Comparison of ENCODE assay signal across 9 cellular contexts in genomic region chr16:57809843-57810196, GRCh38. TPM values are rescaled to one million over a fixed set of nuclear protein-coding genes. Genes with fewer than 3 reads are reported as not detected.
DNase-seq lines count a peak whose midpoint lies in the region; ATAC-seq and TF ChIP-seq lines count a peak whose summit lies in the region.
"Had no signal": no experiment of that assay in that cellular context is flagged by ENCODE, and none has a peak within 500 bp of the region (broad histone marks: within the 10 kb centered on the region; RNA-seq: fewer than 3 reads in every experiment).

No MANE protein-coding gene starts in this region.

- no peak overlapping the region for H2AFZ ChIP-seq in HCT116 (ENCODE audit: low read depth, low read length, poor library complexity, severe bottlenecking)
- no peak overlapping the region for H2AFZ ChIP-seq in mesenchymal stem cell (ENCODE audit: low read depth, low read length)

- H3K9ac ChIP-seq in HCT116 (ENCODE audit: low read length): peak overlapping the region; percentile 47
- peak overlapping the region; percentile 9 for H3K9ac ChIP-seq in mesenchymal stem cell (ENCODE audit: low read length)

- no peak for TF ChIP-seq POLR2A in HCT116 (IDR thresholded peaks at IDR 0.05; ENCODE audit: borderline replicate concordance, extremely low read depth, insufficient read depth, insufficient read length)

- peak overlapping the region; percentile 90 for H2AK5ac ChIP-seq in mesenchymal stem cell (ENCODE audit: low read length, severe bottlenecking)

- WGBS in mesenchymal stem cell: 66% methylated on average over 6 of the region's 7 CpGs

- CTCF ChIA-PET in HCT116 (lab: Charles Lee): interaction anchor here (1.3 to 2.9 kb wide), 4 partner anchors 8 to 50 kb away, joined by 3 to 15 read pairs (median 6); no protein-coding TSS in a partner anchor

- H2BK12ac ChIP-seq in mesenchymal stem cell (ENCODE audit: low read length in 2 of 2): peak overlapping the region in 1 of 2 experiments; percentile 97

- H3K9me3 Mint-ChIP-seq in CD14-positive monocyte: peaks cover 0 to 2% (median 0%) of the 10 kb centered on the region in 7 donors

- H3K14ac ChIP-seq in mesenchymal stem cell (ENCODE audit: low read length in 2 of 2): peak overlapping the region in 1 of 2 experiments; percentile 84

- H3K4me1 ChIP-seq in HCT116 (ENCODE audit: control insufficient read depth in 1 of 2, insufficient read depth in 2 of 2, low read length in 2 of 2): peaks cover 50 to 64% of the 10 kb centered on the region in 2 experiments
- peaks cover 48% of the 10 kb centered on the region for H3K4me1 ChIP-seq in SJSA1 (replicated peaks)
- peaks cover 48% of the 10 kb centered on the region for H3K4me1 ChIP-seq in mesenchymal stem cell (ENCODE audit: control insufficient read depth, insufficient read depth, low read depth, low read length)

- intact Hi-C loops in CD14-positive monocyte (cut with micrococcal nuclease): loop anchor here (2.0 to 10.0 kb wide), 2 partner anchors 85 to 195 kb away; partner anchors contain the start of genes USB1 (in 1 of the 2) and ZNF319 (in 1 of the 2)
- intact Hi-C loops in HCT116 (cut with micrococcal nuclease): no loop called here

- POLR2A ChIA-PET in HCT116 (lab: Charles Lee): interaction anchor here (0.8 to 1.5 kb wide), 3 partner anchors 19 to 46 kb away, joined by 3 read pairs; no protein-coding TSS in a partner anchor

- peaks cover 19 to 41% (median 36%) of the 10 kb centered on the region in 3 donors for H3K27me3 Mint-ChIP-seq in CD14-positive monocyte (ENCODE audit: low read depth in 3 of 3)

- TF ChIP-seq RAD21 in HCT116 (IDR thresholded peaks at IDR 0.05; ENCODE audit: low read depth): no peak

- H2BK120ac ChIP-seq in mesenchymal stem cell (ENCODE audit: low read depth, low read length): no peak overlapping the region

- H3K23ac ChIP-seq in mesenchymal stem cell (ENCODE audit: low read length in 2 of 2): no peak overlapping the region

- H3K79me2 ChIP-seq in HCT116 (ENCODE audit: insufficient read depth, low read length): no peaks in the 10 kb centered on the region

- ATAC-seq in HCT116 (peak; percentile 15), HG03439 (IDR thresholded peaks at IDR 0.05; ENCODE audit: unreplicated experiment) (no peak)

- H2BK15ac ChIP-seq in mesenchymal stem cell (ENCODE audit: low read depth, poor library complexity, severe bottlenecking): no peak overlapping the region

- H3K4me2 ChIP-seq in HCT116 (ENCODE audit: low read length) (peak overlapping the region; percentile 69), mesenchymal stem cell (ENCODE audit: low read length, poor library complexity, severe bottlenecking) (no peak overlapping the region)

- peak overlapping the region in 1 of 2 experiments; percentile 24; a peak in 2 of 4 replicates for H3K4me3 ChIP-seq in HCT116 (replicated peaks in 1 of 2; ENCODE audit: low read depth in 1 of 2, low read length in 2 of 2)
- no peak overlapping the region for H3K4me3 ChIP-seq in SJSA1
- no peak overlapping the region for H3K4me3 ChIP-seq in mesenchymal stem cell (ENCODE audit: insufficient read depth in 1 of 2, low read depth in 1 of 2, low read length in 2 of 2)

- no peaks in the 10 kb centered on the region for H3K9me2 ChIP-seq in HCT116 (ENCODE audit: insufficient read depth)

- H4K20me1 ChIP-seq in HCT116 (ENCODE audit: insufficient read depth): no peaks in the 10 kb centered on the region

- DNase-seq in CD14-positive monocyte (ENCODE audit: low spot score): no peak
- no peak for DNase-seq in HCT116 (ENCODE audit: low read depth, low spot score)
- no peak for DNase-seq in SJSA1 (ENCODE audit: low read depth in 1 of 2, low spot score in 2 of 2)
- no peak for DNase-seq in mesenchymal stem cell
- DNase-seq in cerebellar cortex (ENCODE audit: low spot score): no peak
- no peak for DNase-seq in NCI-H187 (lab: John Stamatoyannopoulos, UW)
- DNase-seq in NCI-H146 treated with DMSO at 0.1 percent for 48 hours (lab: John Stamatoyannopoulos, UW; ENCODE audit: unreplicated experiment): no peak

- H3K27me3 ChIP-seq in HCT116 (ENCODE audit: insufficient read depth, low read length) (no peaks in the 10 kb centered on the region), SJSA1 (replicated peaks) (no peaks in the 10 kb centered on the region), mesenchymal stem cell (ENCODE audit: control insufficient read depth in 1 of 2, insufficient read depth in 1 of 2, low read length in 2 of 2) (peaks cover 0 to 12% of the 10 kb centered on the region in 2 experiments)

- peak overlapping the region in 1 of 2 experiments; percentile 58 for H3K4ac ChIP-seq in mesenchymal stem cell (ENCODE audit: low read depth in 1 of 2, low read length in 2 of 2)

- no peak for TF ChIP-seq CTCF in CD14-positive monocyte (IDR thresholded peaks at IDR 0.05)
- TF ChIP-seq CTCF in HCT116 (IDR thresholded peaks at IDR 0.05 in 2 of 3, conservative IDR thresholded peaks at IDR 0.05 in 1 of 3; ENCODE audit: borderline replicate concordance in 1 of 3, insufficient read depth in 1 of 3, low read depth in 2 of 3, low read length in 2 of 3): no peak

- H3K4me1 Mint-ChIP-seq in CD14-positive monocyte: peaks cover 32% of the 10 kb centered on the region

- no peaks in the 10 kb centered on the region for H3K36me3 ChIP-seq in HCT116 (ENCODE audit: control insufficient read depth in 1 of 2, insufficient read depth in 2 of 2, low read length in 2 of 2)
- no peaks in the 10 kb centered on the region for H3K36me3 ChIP-seq in SJSA1
- peaks cover 0 to 13% of the 10 kb centered on the region in 2 experiments for H3K36me3 ChIP-seq in mesenchymal stem cell (ENCODE audit: control insufficient read depth in 1 of 2, insufficient read depth in 2 of 2, low read depth in 1 of 2, low read length in 2 of 2)

- H3K9me3 ChIP-seq in HCT116 (ENCODE audit: control insufficient read depth in 1 of 2, insufficient read depth in 1 of 2, low read depth in 1 of 2, low read length in 2 of 2): no peaks in the 10 kb centered on the region
- no peaks in the 10 kb centered on the region for H3K9me3 ChIP-seq in SJSA1 (replicated peaks)
- H3K9me3 ChIP-seq in mesenchymal stem cell (ENCODE audit: control insufficient read depth, low read length): no peaks in the 10 kb centered on the region

- H3K27ac Mint-ChIP-seq in CD14-positive monocyte: peak overlapping the region; percentile 83 to 93 (median 87)

- H3K4me3 Mint-ChIP-seq in CD14-positive monocyte: peak overlapping the region in 1 of 2 donors; percentile 76

- no peaks in the 10 kb centered on the region for H3K36me3 Mint-ChIP-seq in CD14-positive monocyte

- H2BK5ac ChIP-seq in mesenchymal stem cell (ENCODE audit: low read depth, low read length, poor library complexity, severe bottlenecking): peak overlapping the region; percentile 79

- RAD21 ChIA-PET in HCT116 (lab: Charles Lee; ENCODE audit: low non-redundant PET in 1 of 2, low total read pairs in 2 of 2, uncharacterized antibody in 2 of 2, unreplicated experiment in 2 of 2): interaction anchor here in 1 of 2 experiments (0.6 to 1.2 kb wide), 2 partner anchors 8 to 54 kb away, joined by 3 read pairs; partner anchors contain the start of gene KIFC3

- H3K27ac ChIP-seq in HCT116 (ENCODE audit: low read depth, low read length) (peak overlapping the region; percentile 71), SJSA1 (peak overlapping the region; percentile 49), mesenchymal stem cell (ENCODE audit: low read length, poor library complexity, severe bottlenecking) (peak overlapping the region; percentile 94)

- peak overlapping the region; percentile 81 for H4K91ac ChIP-seq in mesenchymal stem cell (ENCODE audit: low read length)

- BruUV-seq in HCT116 (replicated peaks; lab: Mats Ljungman, UMichigan): TSS peak; percentile 75

- H3K79me1 ChIP-seq in mesenchymal stem cell (replicated peaks; ENCODE audit: low read length, poor library complexity, severe bottlenecking): peaks cover 10% of the 10 kb centered on the region

- no peak overlapping the region for H4K8ac ChIP-seq in mesenchymal stem cell (ENCODE audit: low read length)

- H3K18ac ChIP-seq in mesenchymal stem cell (ENCODE audit: low read depth in 1 of 2, low read length in 2 of 2): peak overlapping the region; percentile 73 to 85

TF ChIP-seq in HCT116, 20 proteins besides CTCF, POLR2A, EP300 and RAD21:
- no peak for TF ChIP-seq FOSL1 (IDR thresholded peaks at IDR 0.05; ENCODE audit: low read depth)
- no peak for TF ChIP-seq ZFX (IDR thresholded peaks at IDR 0.05)
- no peak for TF ChIP-seq YY1 (IDR thresholded peaks at IDR 0.05; ENCODE audit: extremely low read depth, insufficient replicate concordance, low read depth, low read length)
- TF ChIP-seq TCF7L2 (IDR thresholded peaks at IDR 0.05; ENCODE audit: borderline replicate concordance, extremely low read depth, insufficient read depth, insufficient read length): no peak
- no peak for TF ChIP-seq POLR2AphosphoS5 (IDR thresholded peaks at IDR 0.05; ENCODE audit: low read depth, low read length)
- TF ChIP-seq JUND (IDR thresholded peaks at IDR 0.05): no peak

RNA-seq across cellular contexts. Expression of gene KIFC3, which starts 7.5 kb away (rescaled TPM):
- under 1 TPM in 1 of 2 donors, not detected in 1; 0.24 TPM for polyA plus RNA-seq in CD14-positive monocyte
- 31.9 TPM for total RNA-seq in HCT116 (2021; ENCODE audit: unreplicated experiment)
- polyA plus RNA-seq in HCT116 (2012): 28.9 and 41.1 TPM in 2 replicates
- total RNA-seq in SJSA1 (2014; rRNA removed; shearing (Covaris generic)): 103 and 132 TPM in 2 replicates
- 28.1 TPM for polyA plus RNA-seq in mesenchymal stem cell (2013, experiment 1 of 2)
- polyA plus RNA-seq in mesenchymal stem cell (2013, experiment 2 of 2): 25.8 TPM
- total RNA-seq: T-helper 1 cell treated with Interleukin-12 subunit alpha and Interleukin-12 subunit beta and Interleukin-4 antibody, amounts not matched to agents 30 ng/mL and 1 ng/mL, for 36 hours had no signal
